Comparison of ENCODE assay signal across 9 cellular contexts in genomic region chr11:76752321-76753175, GRCh38. TPM values are rescaled to one million over a fixed set of nuclear protein-coding genes. Genes with fewer than 3 reads are reported as not detected.
DNase-seq lines count a peak whose midpoint lies in the region; ATAC-seq and TF ChIP-seq lines count a peak whose summit lies in the region.
"Had no signal": no experiment of that assay in that cellular context is flagged by ENCODE, and none has a peak within 500 bp of the region (broad histone marks: within the 10 kb centered on the region; RNA-seq: fewer than 3 reads in every experiment).

No MANE protein-coding gene starts in this region.

- TF ChIP-seq EP300 in transverse colon (IDR thresholded peaks at IDR 0.05; ENCODE audit: low read depth), result no peak

- H3K36me3 ChIP-seq in MG63, result no peaks in the 10 kb centered on the region
- no peaks in the 10 kb centered on the region for H3K36me3 ChIP-seq in lower lobe of right lung
- no peaks in the 10 kb centered on the region for H3K36me3 ChIP-seq in transverse colon

- DNase-seq in MG63, result peak; percentile 91
- DNase-seq in lower lobe of right lung, result peak; percentile 77
- peak; percentile 85 for DNase-seq in transverse colon
- no peak for DNase-seq in GOT3 (lab: John Stamatoyannopoulos, UW)

- peak; percentile 67 for ATAC-seq in esophagus mucosa
- peak; percentile 88 to 92 for ATAC-seq in lower lobe of right lung
- no peak for ATAC-seq in HG03097 (IDR thresholded peaks at IDR 0.05; ENCODE audit: low FRiP score, unreplicated experiment)
- no peak for ATAC-seq in HG03521 (IDR thresholded peaks at IDR 0.05; ENCODE audit: unreplicated experiment)
- no peak for ATAC-seq in GM18858 (IDR thresholded peaks at IDR 0.05; ENCODE audit: unreplicated experiment)
- ATAC-seq: HCT116 had no signal

- intact Hi-C loops in lower lobe of right lung (cut with DNase I), result no loop called here
- intact Hi-C loops in transverse colon (cut with DNase I; ENCODE audit: low total_unique reads), result no loop called here

- 33 to 42% methylated on average over 19 to 25 of the region's 25 CpGs for WGBS in transverse colon (ENCODE audit: low coverage in 1 of 2), 2 donors

- H3K9me3 ChIP-seq in MG63, result no peaks in the 10 kb centered on the region
- H3K9me3 ChIP-seq in lower lobe of right lung, result no peaks in the 10 kb centered on the region
- H3K9me3 ChIP-seq in transverse colon, result no peaks in the 10 kb centered on the region

- H3K27me3 ChIP-seq in MG63 (no peaks in the 10 kb centered on the region), lower lobe of right lung (ENCODE audit: low read depth) (no peaks in the 10 kb centered on the region), transverse colon (no peaks in the 10 kb centered on the region)

- TF ChIP-seq CTCF in lower lobe of right lung (IDR thresholded peaks at IDR 0.05), result no peak
- no peak for TF ChIP-seq CTCF in transverse colon (IDR thresholded peaks at IDR 0.05)

- H3K27ac ChIP-seq in lower lobe of right lung (peak overlapping the region; percentile 31), transverse colon (peak overlapping the region in 3 of 4 donors; percentile 0 to 28 (median 26))

- H3K4me1 ChIP-seq in lower lobe of right lung, result peaks cover 25% of the 10 kb centered on the region
- peaks cover 4 to 31% (median 24%) of the 10 kb centered on the region in 4 donors for H3K4me1 ChIP-seq in transverse colon

- no peak for TF ChIP-seq POLR2A in transverse colon (IDR thresholded peaks at IDR 0.05)

- in situ Hi-C loops in transverse colon (cut with MboI; ENCODE audit: low pct_ligation_motif_present in 1 of 4, low pct_unique_long_range_greater_than_20kb in 1 of 4, low sequenced_read_pairs in 3 of 4), result no loop called here

- H3K4me3 ChIP-seq in MG63 (no peak overlapping the region), lower lobe of right lung (no peak overlapping the region), transverse colon (no peak overlapping the region)

RNA-seq across cellular contexts. Expression of gene TSKU, which starts 30.6 kb away (rescaled TPM):
- total RNA-seq in MG63 (2014; rRNA removed; shearing (Covaris generic); ENCODE audit: low replicate concordance), result 4.8 and 8.2 TPM in 2 replicates
- total RNA-seq in esophagus mucosa (50.7 TPM), lower lobe of right lung (16.3 TPM), transverse colon (10 to 100 TPM; 32.0 to 80.7 (median 63.4) TPM)

Comparison
In these comparisons a context has a peak if more than half of its experiments do, and no peak if none do; other contexts are left out.
1. ATAC-seq: peak in esophagus mucosa (single experiment) and lower lobe of right lung (2 of 2); none in HG03097 (single experiment), HG03521 (single experiment) and GM18858 (single experiment).